ENCODE assay signal across 1 cellular context in the genomic region with DNA sequence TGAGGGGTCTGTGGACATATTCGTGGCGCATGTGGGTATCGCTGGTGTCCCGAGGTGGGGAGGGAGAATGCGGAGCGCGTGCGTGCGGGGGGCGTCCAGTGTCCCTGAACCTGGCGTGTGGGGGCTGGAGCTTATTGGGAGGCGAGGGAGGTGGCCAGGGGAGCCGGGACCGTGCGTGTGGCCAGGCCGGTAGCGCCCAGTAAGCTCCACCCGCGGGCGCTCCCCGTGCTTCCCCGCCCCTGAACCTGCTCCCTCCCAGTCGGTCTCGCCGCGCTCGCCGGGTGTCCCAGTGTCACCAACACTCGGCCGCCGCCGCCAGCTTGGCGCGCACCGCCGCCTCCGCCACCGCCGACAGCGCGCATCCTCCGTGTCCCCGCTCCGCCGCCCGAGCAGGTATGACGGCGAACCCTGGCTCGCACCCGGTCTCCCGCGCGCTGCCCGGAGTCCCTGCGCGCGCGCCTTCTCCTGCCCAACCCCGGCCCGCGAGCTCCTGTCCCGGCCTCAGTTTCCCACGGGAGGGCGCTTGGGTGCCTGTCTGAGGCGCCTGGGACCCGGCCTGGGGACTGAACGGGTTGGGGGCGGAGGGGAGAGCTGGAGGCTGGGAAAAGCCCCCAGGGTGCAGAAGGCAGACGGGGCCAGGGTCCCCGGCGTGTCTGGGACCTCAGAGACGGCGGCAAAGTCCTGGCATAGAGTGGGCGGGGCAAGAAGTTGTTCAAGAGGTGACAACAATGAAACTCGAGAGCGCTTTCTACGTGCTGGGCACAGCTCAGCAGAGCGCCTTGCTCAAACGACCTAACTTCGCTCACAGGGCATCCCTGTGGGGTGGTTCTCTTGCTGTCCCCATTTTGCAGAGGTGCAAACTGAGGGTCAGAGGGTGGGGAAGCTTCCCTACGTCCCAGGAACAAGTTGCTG.
TF ChIP-seq lines count a peak whose summit lies in the region.

A gene with protein sequence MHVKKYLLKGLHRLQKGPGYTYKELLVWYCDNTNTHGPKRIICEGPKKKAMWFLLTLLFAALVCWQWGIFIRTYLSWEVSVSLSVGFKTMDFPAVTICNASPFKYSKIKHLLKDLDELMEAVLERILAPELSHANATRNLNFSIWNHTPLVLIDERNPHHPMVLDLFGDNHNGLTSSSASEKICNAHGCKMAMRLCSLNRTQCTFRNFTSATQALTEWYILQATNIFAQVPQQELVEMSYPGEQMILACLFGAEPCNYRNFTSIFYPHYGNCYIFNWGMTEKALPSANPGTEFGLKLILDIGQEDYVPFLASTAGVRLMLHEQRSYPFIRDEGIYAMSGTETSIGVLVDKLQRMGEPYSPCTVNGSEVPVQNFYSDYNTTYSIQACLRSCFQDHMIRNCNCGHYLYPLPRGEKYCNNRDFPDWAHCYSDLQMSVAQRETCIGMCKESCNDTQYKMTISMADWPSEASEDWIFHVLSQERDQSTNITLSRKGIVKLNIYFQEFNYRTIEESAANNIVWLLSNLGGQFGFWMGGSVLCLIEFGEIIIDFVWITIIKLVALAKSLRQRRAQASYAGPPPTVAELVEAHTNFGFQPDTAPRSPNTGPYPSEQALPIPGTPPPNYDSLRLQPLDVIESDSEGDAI (plus strand): TSS at position 258 of the 912 bp plus-strand sequence. CDS start 46,298 bp downstream, outside the sequence.

TF ChIP-seq in WTC11, 78 proteins besides CTCF, POLR2A, EP300 and RAD21 (continued from another document):
- TF ChIP-seq ATF2 (CRISPR knock-in tag; IDR thresholded peaks at IDR 0.05; ENCODE audit: borderline replicate concordance, low read depth) (no peak), ZNF396 (CRISPR knock-in tag; IDR thresholded peaks at IDR 0.05; ENCODE audit: borderline replicate concordance) (no peak), NFE2L1 (CRISPR knock-in tag; IDR thresholded peaks at IDR 0.05) (0 out of 2 replicates have a peak, but pooled peaks have one; percentile 13), E2F4 (CRISPR knock-in tag; IDR thresholded peaks at IDR 0.05; ENCODE audit: borderline replicate concordance, low read depth) (0 out of 2 replicates have a peak, but pooled peaks have one; percentile 16), ZNF121 (CRISPR knock-in tag; IDR thresholded peaks at IDR 0.05) (peak; percentile 16; the same call in 1 of the 2 replicates), ZNF425 (CRISPR knock-in tag; conservative IDR thresholded peaks at IDR 0.05) (no peak)
- TF ChIP-seq, protein P1, sequence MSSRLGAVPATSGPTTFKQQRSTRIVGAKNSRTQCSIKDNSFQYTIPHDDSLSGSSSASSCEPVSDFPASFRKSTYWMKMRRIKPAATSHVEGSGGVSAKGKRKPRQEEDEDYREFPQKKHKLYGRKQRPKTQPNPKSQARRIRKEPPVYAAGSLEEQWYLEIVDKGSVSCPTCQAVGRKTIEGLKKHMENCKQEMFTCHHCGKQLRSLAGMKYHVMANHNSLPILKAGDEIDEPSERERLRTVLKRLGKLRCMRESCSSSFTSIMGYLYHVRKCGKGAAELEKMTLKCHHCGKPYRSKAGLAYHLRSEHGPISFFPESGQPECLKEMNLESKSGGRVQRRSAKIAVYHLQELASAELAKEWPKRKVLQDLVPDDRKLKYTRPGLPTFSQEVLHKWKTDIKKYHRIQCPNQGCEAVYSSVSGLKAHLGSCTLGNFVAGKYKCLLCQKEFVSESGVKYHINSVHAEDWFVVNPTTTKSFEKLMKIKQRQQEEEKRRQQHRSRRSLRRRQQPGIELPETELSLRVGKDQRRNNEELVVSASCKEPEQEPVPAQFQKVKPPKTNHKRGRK (CRISPR knock-in tag; IDR thresholded peaks at IDR 0.05; ENCODE audit: borderline replicate concordance): 0 out of 2 replicates have a peak, but pooled peaks have one; percentile 37
- TF ChIP-seq, protein P2, sequence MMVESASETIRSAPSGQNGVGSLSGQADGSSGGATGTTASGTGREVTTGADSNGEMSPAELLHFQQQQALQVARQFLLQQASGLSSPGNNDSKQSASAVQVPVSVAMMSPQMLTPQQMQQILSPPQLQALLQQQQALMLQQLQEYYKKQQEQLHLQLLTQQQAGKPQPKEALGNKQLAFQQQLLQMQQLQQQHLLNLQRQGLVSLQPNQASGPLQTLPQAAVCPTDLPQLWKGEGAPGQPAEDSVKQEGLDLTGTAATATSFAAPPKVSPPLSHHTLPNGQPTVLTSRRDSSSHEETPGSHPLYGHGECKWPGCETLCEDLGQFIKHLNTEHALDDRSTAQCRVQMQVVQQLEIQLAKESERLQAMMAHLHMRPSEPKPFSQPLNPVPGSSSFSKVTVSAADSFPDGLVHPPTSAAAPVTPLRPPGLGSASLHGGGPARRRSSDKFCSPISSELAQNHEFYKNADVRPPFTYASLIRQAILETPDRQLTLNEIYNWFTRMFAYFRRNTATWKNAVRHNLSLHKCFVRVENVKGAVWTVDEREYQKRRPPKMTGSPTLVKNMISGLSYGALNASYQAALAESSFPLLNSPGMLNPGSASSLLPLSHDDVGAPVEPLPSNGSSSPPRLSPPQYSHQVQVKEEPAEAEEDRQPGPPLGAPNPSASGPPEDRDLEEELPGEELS (CRISPR knock-in tag; IDR thresholded peaks at IDR 0.05): peak; percentile 82
- TF ChIP-seq, protein P3, sequence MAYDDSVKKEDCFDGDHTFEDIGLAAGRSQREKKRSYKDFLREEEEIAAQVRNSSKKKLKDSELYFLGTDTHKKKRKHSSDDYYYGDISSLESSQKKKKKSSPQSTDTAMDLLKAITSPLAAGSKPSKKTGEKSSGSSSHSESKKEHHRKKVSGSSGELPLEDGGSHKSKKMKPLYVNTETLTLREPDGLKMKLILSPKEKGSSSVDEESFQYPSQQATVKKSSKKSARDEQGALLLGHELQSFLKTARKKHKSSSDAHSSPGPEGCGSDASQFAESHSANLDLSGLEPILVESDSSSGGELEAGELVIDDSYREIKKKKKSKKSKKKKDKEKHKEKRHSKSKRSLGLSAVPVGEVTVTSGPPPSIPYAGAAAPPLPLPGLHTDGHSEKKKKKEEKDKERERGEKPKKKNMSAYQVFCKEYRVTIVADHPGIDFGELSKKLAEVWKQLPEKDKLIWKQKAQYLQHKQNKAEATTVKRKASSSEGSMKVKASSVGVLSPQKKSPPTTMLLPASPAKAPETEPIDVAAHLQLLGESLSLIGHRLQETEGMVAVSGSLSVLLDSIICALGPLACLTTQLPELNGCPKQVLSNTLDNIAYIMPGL (CRISPR knock-in tag; IDR thresholded peaks at IDR 0.05): 0 out of 2 replicates have a peak, but pooled peaks have one; percentile 56
